8 cellular contexts compared by ENCODE assay signal in genomic region chr7:93117327-93117726, GRCh38. TPM values are rescaled to one million over a fixed set of nuclear protein-coding genes. Genes with fewer than 3 reads are reported as not detected.
DNase-seq lines count a peak whose midpoint lies in the region; ATAC-seq, FAIRE-seq and TF ChIP-seq lines count a peak whose summit lies in the region.

No MANE protein-coding gene starts in this region.

- no peak for FAIRE-seq in urothelium cell line (lab: Jason Lieb, UNC)

- peak; percentile 13 for ATAC-seq in HG02763 (IDR thresholded peaks at IDR 0.05; ENCODE audit: unreplicated experiment)
- no peak for ATAC-seq in activated naive CD8-positive, alpha-beta T cell treated with anti-CD3 and anti-CD28 coated beads, Interleukin-2, amount 50 U/mL, for 24 hours

- H3K36me3 Mint-ChIP-seq in activated naive CD8-positive, alpha-beta T cell treated with anti-CD3 and anti-CD28 coated beads, Interleukin-2, amount 50 U/mL, for 24 hours (ENCODE audit: low read depth) = peaks cover 32% of the 10 kb centered on the region

- H3K4me3 ChIP-seq in AG04450 (ENCODE audit: low read depth, low read length) = peak overlapping the region; percentile 54
- peak overlapping the region; percentile 1 for H3K4me3 ChIP-seq in mucosa of stomach (ENCODE audit: low read length)

- peak overlapping the region; percentile 82 for H3K4me3 Mint-ChIP-seq in activated naive CD8-positive, alpha-beta T cell treated with anti-CD3 and anti-CD28 coated beads, Interleukin-2, amount 50 U/mL, for 24 hours

- H3K9ac ChIP-seq in mucosa of stomach (ENCODE audit: low read length) = peak overlapping the region; percentile 52

- no peaks in the 10 kb centered on the region for H3K27me3 Mint-ChIP-seq in activated naive CD8-positive, alpha-beta T cell treated with anti-CD3 and anti-CD28 coated beads, Interleukin-2, amount 50 U/mL, for 24 hours

- H3K9me3 Mint-ChIP-seq in activated naive CD8-positive, alpha-beta T cell treated with anti-CD3 and anti-CD28 coated beads, Interleukin-2, amount 50 U/mL, for 24 hours = peaks cover 20% of the 10 kb centered on the region

- H3K4me1 ChIP-seq in mucosa of stomach (ENCODE audit: control insufficient read depth, insufficient read depth, low read length) = peaks cover 18% of the 10 kb centered on the region

- POLR2A ChIA-PET in AG04450 (lab: Yijun Ruan, JAX) = interaction anchor here (0.6 kb wide), 1 partner anchor 975 kb away, joined by 4 read pairs; no protein-coding TSS in a partner anchor

- no peak for TF ChIP-seq CTCF in AG04450 (IDR thresholded peaks at IDR 0.05; ENCODE audit: low read depth, low read length)

- peak overlapping the region; percentile 68 for H3K27ac Mint-ChIP-seq in activated naive CD8-positive, alpha-beta T cell treated with anti-CD3 and anti-CD28 coated beads, Interleukin-2, amount 50 U/mL, for 24 hours

- CTCF ChIA-PET in AG04450 (lab: Charles Lee) = interaction anchor here (0.7 to 1.3 kb wide), 2 partner anchors 110 to 112 kb away, joined by 4 read pairs; no protein-coding TSS in a partner anchor

- no peaks in the 10 kb centered on the region for H3K36me3 ChIP-seq in mucosa of stomach (ENCODE audit: control insufficient read depth, insufficient read depth, low read length)

- DNase-seq in AG04450 (ENCODE audit: low read depth, low spot score) (no peak), UCSD-AML1 (lab: John Stamatoyannopoulos, UW; ENCODE audit: unreplicated experiment) (no peak), SK-N-DZ (ENCODE audit: low spot score) (no peak), T1000 (lab: John Stamatoyannopoulos, UW) (no peak), urothelium cell line (ENCODE audit: low spot score) (no peak)
- DNase-seq in activated naive CD8-positive, alpha-beta T cell treated with anti-CD3 and anti-CD28 coated beads, Interleukin-2, amount 50 U/mL, for 24 hours = no peak

- H3K27me3 ChIP-seq in AG04450 (ENCODE audit: control insufficient read depth, insufficient read depth, low read length) = no peaks in the 10 kb centered on the region
- H3K27me3 ChIP-seq in mucosa of stomach (ENCODE audit: control insufficient read depth, insufficient read depth, low read length) = no peaks in the 10 kb centered on the region

- H3K27ac ChIP-seq in AG04450 (ENCODE audit: low read depth, low read length) = no peak overlapping the region

- H3K9me3 ChIP-seq in AG04450 (ENCODE audit: control insufficient read depth, insufficient read depth, low read length) (peaks cover 3% of the 10 kb centered on the region; the same call in 1 of the 2 replicates), mucosa of stomach (ENCODE audit: control insufficient read depth, low read length) (no peaks in the 10 kb centered on the region)

- H3K4me1 Mint-ChIP-seq in activated naive CD8-positive, alpha-beta T cell treated with anti-CD3 and anti-CD28 coated beads, Interleukin-2, amount 50 U/mL, for 24 hours = peaks cover 54% of the 10 kb centered on the region

RNA-seq across cellular contexts. Expression of gene SAMD9, which starts 0.5 kb away (rescaled TPM):
- polyA plus RNA-seq in AG04450 (2011; rRNA removed) = 5.2 and 9.0 TPM in 2 replicates
- polyA minus RNA-seq in AG04450 (2011; rRNA and poly(A)+ RNA removed) = 4.3 and 11.0 TPM in 2 replicates
- 0.02 TPM in 1 of 2 replicates, not detected in the other for polyA plus RNA-seq in SK-N-DZ (2014; cell fraction: cytosol; rRNA removed)
- not detected in 2 replicates for polyA plus RNA-seq in SK-N-DZ (2014; cell fraction: nucleus; rRNA removed)

RNA-seq across cellular contexts. Expression of gene SAMD9L, which starts 30.9 kb away (rescaled TPM):
- 2.9 and 4.3 TPM in 2 replicates for polyA plus RNA-seq in AG04450 (2011; rRNA removed)
- polyA minus RNA-seq in AG04450 (2011; rRNA and poly(A)+ RNA removed) = 1.9 and 2.5 TPM in 2 replicates
- polyA plus RNA-seq in SK-N-DZ (2014; cell fraction: cytosol; rRNA removed) = 0.06 and 0.10 TPM in 2 replicates
- polyA plus RNA-seq in SK-N-DZ (2014; cell fraction: nucleus; rRNA removed) = 0.37 and 1.3 TPM in 2 replicates
